In the genomic region with DNA sequence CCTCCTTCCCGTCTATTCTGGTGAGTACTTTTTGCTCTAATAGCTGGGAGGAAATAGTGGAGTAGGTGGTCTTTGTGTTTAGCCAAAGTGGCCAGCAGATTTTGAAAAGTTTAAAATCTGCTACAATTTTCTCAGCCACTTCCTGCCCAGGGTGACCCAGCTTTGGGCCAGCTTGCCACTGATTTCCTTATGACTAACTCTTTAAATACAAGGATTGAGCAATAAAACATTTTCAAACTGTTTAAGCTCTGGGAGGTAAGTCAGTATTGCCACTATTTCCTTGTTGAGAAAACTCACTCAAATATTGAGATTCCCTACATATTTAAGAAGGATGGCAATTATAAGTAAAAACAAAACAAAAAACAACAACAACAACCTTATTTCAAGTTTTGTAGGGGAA, we compare ENCODE assay signal across 1 cellular context.
TF ChIP-seq lines count a peak whose summit lies in the region.

No MANE protein-coding gene starts in this region.

TF ChIP-seq in GM23338, 12 proteins besides CTCF, POLR2A, EP300 and RAD21 (continued from another document):
- TF ChIP-seq, protein P1, sequence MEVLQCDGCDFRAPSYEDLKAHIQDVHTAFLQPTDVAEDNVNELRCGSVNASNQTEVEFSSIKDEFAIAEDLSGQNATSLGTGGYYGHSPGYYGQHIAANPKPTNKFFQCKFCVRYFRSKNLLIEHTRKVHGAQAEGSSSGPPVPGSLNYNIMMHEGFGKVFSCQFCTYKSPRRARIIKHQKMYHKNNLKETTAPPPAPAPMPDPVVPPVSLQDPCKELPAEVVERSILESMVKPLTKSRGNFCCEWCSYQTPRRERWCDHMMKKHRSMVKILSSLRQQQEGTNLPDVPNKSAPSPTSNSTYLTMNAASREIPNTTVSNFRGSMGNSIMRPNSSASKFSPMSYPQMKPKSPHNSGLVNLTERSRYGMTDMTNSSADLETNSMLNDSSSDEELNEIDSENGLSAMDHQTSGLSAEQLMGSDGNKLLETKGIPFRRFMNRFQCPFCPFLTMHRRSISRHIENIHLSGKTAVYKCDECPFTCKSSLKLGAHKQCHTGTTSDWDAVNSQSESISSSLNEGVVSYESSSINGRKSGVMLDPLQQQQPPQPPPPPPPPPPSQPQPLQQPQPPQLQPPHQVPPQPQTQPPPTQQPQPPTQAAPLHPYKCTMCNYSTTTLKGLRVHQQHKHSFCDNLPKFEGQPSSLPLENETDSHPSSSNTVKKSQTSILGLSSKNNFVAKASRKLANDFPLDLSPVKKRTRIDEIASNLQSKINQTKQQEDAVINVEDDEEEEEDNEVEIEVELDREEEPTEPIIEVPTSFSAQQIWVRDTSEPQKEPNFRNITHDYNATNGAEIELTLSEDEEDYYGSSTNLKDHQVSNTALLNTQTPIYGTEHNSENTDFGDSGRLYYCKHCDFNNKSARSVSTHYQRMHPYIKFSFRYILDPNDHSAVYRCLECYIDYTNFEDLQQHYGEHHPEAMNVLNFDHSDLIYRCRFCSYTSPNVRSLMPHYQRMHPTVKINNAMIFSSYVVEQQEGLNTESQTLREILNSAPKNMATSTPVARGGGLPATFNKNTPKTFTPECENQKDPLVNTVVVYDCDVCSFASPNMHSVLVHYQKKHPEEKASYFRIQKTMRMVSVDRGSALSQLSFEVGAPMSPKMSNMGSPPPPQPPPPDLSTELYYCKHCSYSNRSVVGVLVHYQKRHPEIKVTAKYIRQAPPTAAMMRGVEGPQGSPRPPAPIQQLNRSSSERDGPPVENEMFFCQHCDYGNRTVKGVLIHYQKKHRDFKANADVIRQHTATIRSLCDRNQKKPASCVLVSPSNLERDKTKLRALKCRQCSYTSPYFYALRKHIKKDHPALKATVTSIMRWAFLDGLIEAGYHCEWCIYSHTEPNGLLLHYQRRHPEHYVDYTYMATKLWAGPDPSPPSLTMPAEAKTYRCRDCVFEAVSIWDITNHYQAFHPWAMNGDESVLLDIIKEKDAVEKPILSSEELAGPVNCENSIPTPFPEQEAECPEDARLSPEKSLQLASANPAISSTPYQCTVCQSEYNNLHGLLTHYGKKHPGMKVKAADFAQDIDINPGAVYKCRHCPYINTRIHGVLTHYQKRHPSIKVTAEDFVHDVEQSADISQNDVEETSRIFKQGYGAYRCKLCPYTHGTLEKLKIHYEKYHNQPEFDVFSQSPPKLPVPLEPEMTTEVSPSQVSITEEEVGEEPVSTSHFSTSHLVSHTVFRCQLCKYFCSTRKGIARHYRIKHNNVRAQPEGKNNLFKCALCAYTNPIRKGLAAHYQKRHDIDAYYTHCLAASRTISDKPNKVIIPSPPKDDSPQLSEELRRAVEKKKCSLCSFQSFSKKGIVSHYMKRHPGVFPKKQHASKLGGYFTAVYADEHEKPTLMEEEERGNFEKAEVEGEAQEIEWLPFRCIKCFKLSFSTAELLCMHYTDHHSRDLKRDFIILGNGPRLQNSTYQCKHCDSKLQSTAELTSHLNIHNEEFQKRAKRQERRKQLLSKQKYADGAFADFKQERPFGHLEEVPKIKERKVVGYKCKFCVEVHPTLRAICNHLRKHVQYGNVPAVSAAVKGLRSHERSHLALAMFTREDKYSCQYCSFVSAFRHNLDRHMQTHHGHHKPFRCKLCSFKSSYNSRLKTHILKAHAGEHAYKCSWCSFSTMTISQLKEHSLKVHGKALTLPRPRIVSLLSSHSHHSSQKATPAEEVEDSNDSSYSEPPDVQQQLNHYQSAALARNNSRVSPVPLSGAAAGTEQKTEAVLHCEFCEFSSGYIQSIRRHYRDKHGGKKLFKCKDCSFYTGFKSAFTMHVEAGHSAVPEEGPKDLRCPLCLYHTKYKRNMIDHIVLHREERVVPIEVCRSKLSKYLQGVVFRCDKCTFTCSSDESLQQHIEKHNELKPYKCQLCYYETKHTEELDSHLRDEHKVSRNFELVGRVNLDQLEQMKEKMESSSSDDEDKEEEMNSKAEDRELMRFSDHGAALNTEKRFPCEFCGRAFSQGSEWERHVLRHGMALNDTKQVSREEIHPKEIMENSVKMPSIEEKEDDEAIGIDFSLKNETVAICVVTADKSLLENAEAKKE (CRISPR knock-in tag; IDR thresholded peaks at IDR 0.05) = no peak
- no peak for TF ChIP-seq JUNB (IDR thresholded peaks at IDR 0.05; ENCODE audit: unreplicated experiment)
